ENCODE assay signal across 8 cellular contexts in genomic region chr16:58464916-58465731, GRCh38. TPM values are rescaled to one million over a fixed set of nuclear protein-coding genes. Genes with fewer than 3 reads are reported as not detected.
DNase-seq lines count a peak whose midpoint lies in the region; ATAC-seq and TF ChIP-seq lines count a peak whose summit lies in the region.

No MANE protein-coding gene starts in this region.

- no peaks in the 10 kb centered on the region for H3F3A ChIP-seq in neural cell (ENCODE audit: insufficient read depth, low read length, poor library complexity, severe bottlenecking)

- H3K79me2 ChIP-seq in neural cell (replicated peaks; ENCODE audit: insufficient read depth, low read length): no peaks in the 10 kb centered on the region

- WGBS in endodermal cell (ENCODE audit: insufficient coverage in 1 of 2, insufficient read length in 1 of 2), 2 experiments: 11 to 22% methylated on average over 16 to 24 of the region's 24 CpGs

- POLR2A ChIA-PET in CD4-positive, alpha-beta memory T cell (lab: Charles Lee; ENCODE audit: partially characterized antibody): no interaction called here

- H3K4me2 ChIP-seq in neural cell (ENCODE audit: low read length): peak overlapping the region; percentile 76

- no peaks in the 10 kb centered on the region for H3K9me3 ChIP-seq in CD4-positive, alpha-beta memory T cell (ENCODE audit: control insufficient read depth in 1 of 2, low read length in 2 of 2)
- H3K9me3 ChIP-seq in NT2/D1 (ENCODE audit: insufficient read depth, low read length) (no peaks in the 10 kb centered on the region), endodermal cell (ENCODE audit: control insufficient read depth, low read length) (no peaks in the 10 kb centered on the region), neural cell (ENCODE audit: low read length) (no peaks in the 10 kb centered on the region)

- H3K4me3 ChIP-seq in CD4-positive, alpha-beta memory T cell (ENCODE audit: low read length in 2 of 2): no peak overlapping the region
- peak overlapping the region; percentile 67 for H3K4me3 ChIP-seq in NT2/D1 (ENCODE audit: insufficient read length, low read depth)
- H3K4me3 ChIP-seq in endodermal cell (ENCODE audit: low read length): peak overlapping the region; percentile 89
- peak overlapping the region; percentile 91 for H3K4me3 ChIP-seq in neural cell (ENCODE audit: low read length)

- CTCF ChIA-PET in CD4-positive, alpha-beta memory T cell (lab: Charles Lee; ENCODE audit: partially characterized antibody): no interaction called here

- no peaks in the 10 kb centered on the region for H3K36me3 ChIP-seq in CD4-positive, alpha-beta memory T cell (ENCODE audit: insufficient read depth, low read length)
- no peaks in the 10 kb centered on the region for H3K36me3 ChIP-seq in NT2/D1 (ENCODE audit: insufficient read depth, insufficient read length, low read length)
- no peaks in the 10 kb centered on the region for H3K36me3 ChIP-seq in endodermal cell (ENCODE audit: control insufficient read depth, insufficient read depth, low read length)
- H3K36me3 ChIP-seq in neural cell (ENCODE audit: insufficient read depth, low read length): no peaks in the 10 kb centered on the region

- TF ChIP-seq CTCF in endodermal cell (conservative IDR thresholded peaks at IDR 0.05) (peak; percentile 72), neural cell (IDR thresholded peaks at IDR 0.05; ENCODE audit: poor library complexity, severe bottlenecking) (peak; percentile 54)

- H3K27ac Mint-ChIP-seq in CD4-positive, alpha-beta memory T cell: peak overlapping the region in 1 of 7 donors; percentile 52
- peak overlapping the region; percentile 96 for H3K27ac Mint-ChIP-seq in endodermal cell

- H3K4me1 ChIP-seq in CD4-positive, alpha-beta memory T cell (ENCODE audit: insufficient read depth, low read length): peaks cover 10% of the 10 kb centered on the region
- peaks cover 12% of the 10 kb centered on the region for H3K4me1 ChIP-seq in NT2/D1 (ENCODE audit: insufficient read depth, insufficient read length)
- no peaks in the 10 kb centered on the region for H3K4me1 ChIP-seq in endodermal cell (ENCODE audit: control insufficient read depth, insufficient read depth, low read length)

- no peak for ATAC-seq in HG03342 (IDR thresholded peaks at IDR 0.05; ENCODE audit: unreplicated experiment)

- peaks cover 2 to 16% (median 7%) of the 10 kb centered on the region in 4 donors for H3K4me1 Mint-ChIP-seq in CD4-positive, alpha-beta memory T cell
- peaks cover 24% of the 10 kb centered on the region for H3K4me1 Mint-ChIP-seq in endodermal cell

- no peaks in the 10 kb centered on the region for H3K9me2 ChIP-seq in neural cell (ENCODE audit: insufficient read depth, low read length)

- H3K27ac ChIP-seq in CD4-positive, alpha-beta memory T cell (ENCODE audit: low read depth, low read length): no peak overlapping the region
- H3K27ac ChIP-seq in endodermal cell (ENCODE audit: low read depth, low read length): no peak overlapping the region
- peak overlapping the region; percentile 76 for H3K27ac ChIP-seq in neural cell (ENCODE audit: low read length)

- H2AFZ ChIP-seq in neural cell (ENCODE audit: low read depth, low read length): no peak overlapping the region

- H3K36me3 Mint-ChIP-seq in CD4-positive, alpha-beta memory T cell: no peaks in the 10 kb centered on the region
- H3K36me3 Mint-ChIP-seq in endodermal cell (ENCODE audit: low read depth): peaks cover 6% of the 10 kb centered on the region

- H3K4me3 Mint-ChIP-seq in CD4-positive, alpha-beta memory T cell: peak overlapping the region in 7 of 8 donors; percentile 35 to 78 (median 54)
- H3K4me3 Mint-ChIP-seq in endodermal cell: peak overlapping the region; percentile 92

- peak; percentile 54 for TF ChIP-seq RAD21 in neural cell (conservative IDR thresholded peaks at IDR 0.05)

- no peaks in the 10 kb centered on the region for H4K20me1 ChIP-seq in neural cell (ENCODE audit: insufficient read depth)

- DNase-seq in CD4-positive, alpha-beta memory T cell: no peak
- DNase-seq in NT2/D1 (ENCODE audit: low read depth, low spot score) (peak; percentile 32), endodermal cell (peak; percentile 87), NOMO-1 (lab: John Stamatoyannopoulos, UW; ENCODE audit: unreplicated experiment in 2 of 2) (no peak), SHP77 treated with DMSO at 0.1 percent for 48 hours (lab: John Stamatoyannopoulos, UW) (no peak)
- DNase-seq in stimulated activated CD4-positive, alpha-beta T cell treated with anti-CD3 and anti-CD28 coated beads, Interleukin-2, amount 100 ng/mL, for 48 hours: no peak

- peak overlapping the region; percentile 83 for H3K9ac ChIP-seq in NT2/D1 (ENCODE audit: insufficient read length, low read depth)
- H3K9ac ChIP-seq in endodermal cell (ENCODE audit: extremely low read depth, low read length, poor library complexity, severe bottlenecking): peak overlapping the region; percentile 70
- H3K9ac ChIP-seq in neural cell (ENCODE audit: low read length): peak overlapping the region; percentile 91

- H3K27me3 ChIP-seq in CD4-positive, alpha-beta memory T cell (ENCODE audit: insufficient read depth, low read length): peaks cover 16% of the 10 kb centered on the region
- H3K27me3 ChIP-seq in NT2/D1 (ENCODE audit: insufficient read depth, insufficient read length): peaks cover 58% of the 10 kb centered on the region
- peaks cover 16% of the 10 kb centered on the region for H3K27me3 ChIP-seq in endodermal cell (ENCODE audit: control insufficient read depth, insufficient read depth, low read length, poor library complexity, severe bottlenecking)
- peaks cover 15% of the 10 kb centered on the region for H3K27me3 ChIP-seq in neural cell (ENCODE audit: insufficient read depth, low read depth, low read length)

- H3K9me3 Mint-ChIP-seq in CD4-positive, alpha-beta memory T cell: no peaks in the 10 kb centered on the region
- no peaks in the 10 kb centered on the region for H3K9me3 Mint-ChIP-seq in endodermal cell

- no peak for TF ChIP-seq EP300 in neural cell (conservative IDR thresholded peaks at IDR 0.05; ENCODE audit: poor library complexity, severe bottlenecking)

- intact Hi-C loops in CD4-positive, alpha-beta memory T cell (cut with micrococcal nuclease): no loop called here

- peaks cover 50 to 56% of the 10 kb centered on the region in 2 donors for H3K27me3 Mint-ChIP-seq in CD4-positive, alpha-beta memory T cell
- peaks cover 19% of the 10 kb centered on the region for H3K27me3 Mint-ChIP-seq in endodermal cell (ENCODE audit: insufficient read depth)

TF ChIP-seq in neural cell, 6 proteins besides CTCF, POLR2A, EP300 and RAD21:
- TF ChIP-seq EZH2 (IDR thresholded peaks at IDR 0.05; ENCODE audit: borderline replicate concordance, insufficient read depth, low read length, poor library complexity, severe bottlenecking) (no peak), SMC3 (conservative IDR thresholded peaks at IDR 0.05; ENCODE audit: poor library complexity) (peak; percentile 64), POLR2AphosphoS5 (IDR thresholded peaks at IDR 0.05) (peak; percentile 42), REST (IDR thresholded peaks at IDR 0.05; ENCODE audit: borderline replicate concordance) (peak; percentile 16)

RNA-seq across cellular contexts. Expression of gene NDRG4, which starts 34.8 kb away (rescaled TPM):
- total RNA-seq in CD4-positive, alpha-beta memory T cell: 1 to 10 TPM; 1.3 TPM
- polyA plus RNA-seq in CD4-positive, alpha-beta memory T cell: under 1 TPM in 1 of 2 donors, not detected in 1; 0.22 TPM
- 10 to 100 TPM; 81.9 to 95.9 TPM for total RNA-seq in endodermal cell
- polyA plus RNA-seq in endodermal cell (2013, experiment 1 of 2): 76.8 TPM
- 71.1 TPM for polyA plus RNA-seq in endodermal cell (2013, experiment 2 of 2)
- polyA plus RNA-seq in neural cell: 507 and 592 TPM in 2 replicates
- polyA minus RNA-seq in neural cell: 346 and 414 TPM in 2 replicates

RNA-seq across cellular contexts. Expression of gene SETD6, which starts 50.2 kb away (rescaled TPM):
- total RNA-seq in CD4-positive, alpha-beta memory T cell: 10 to 100 TPM; 34.2 to 38.3 TPM
- polyA plus RNA-seq in CD4-positive, alpha-beta memory T cell: 10 to 100 TPM in 1 of 2 donors, 1 to 10 TPM in 1; 6.1 to 13.0 TPM
- total RNA-seq in endodermal cell: 10 to 100 TPM; 37.2 to 42.3 TPM
- polyA plus RNA-seq in endodermal cell (2013, experiment 1 of 2): 26.0 TPM
- 21.5 TPM for polyA plus RNA-seq in endodermal cell (2013, experiment 2 of 2)
- 59.4 and 61.2 TPM in 2 replicates for polyA plus RNA-seq in neural cell
- polyA minus RNA-seq in neural cell: 34.6 and 36.9 TPM in 2 replicates

Comparison
In these comparisons a context has a peak if more than half of its experiments do, and no peak if none do; other contexts are left out.
1. DNase-seq: peak in NT2/D1 (single experiment) and endodermal cell (single experiment); none in CD4-positive, alpha-beta memory T cell (0 of 5), NOMO-1 (0 of 2), stimulated activated CD4-positive, alpha-beta T cell treated with anti-CD3 and anti-CD28 coated beads, Interleukin-2, amount 100 ng/mL, for 48 hours (0 of 2) and SHP77 treated with DMSO at 0.1 percent for 48 hours (single experiment).
2. H3K4me3 ChIP-seq: peak in NT2/D1 (single experiment), endodermal cell (single experiment) and neural cell (single experiment); none in CD4-positive, alpha-beta memory T cell (0 of 2).
3. RNA of gene NDRG4, which starts 34.8 kb away (total RNA-seq): 81.9 to 95.9 TPM in endodermal cell; 1.3 TPM in CD4-positive, alpha-beta memory T cell; every median in the first group is over 10 times any median in the second.
4. Peak in every context shown above with its lines, with median percentiles within 50 percentile points of each other: H3K9ac ChIP-seq.